Comparison of ENCODE assay signal across 1 cellular context in the genomic region with DNA sequence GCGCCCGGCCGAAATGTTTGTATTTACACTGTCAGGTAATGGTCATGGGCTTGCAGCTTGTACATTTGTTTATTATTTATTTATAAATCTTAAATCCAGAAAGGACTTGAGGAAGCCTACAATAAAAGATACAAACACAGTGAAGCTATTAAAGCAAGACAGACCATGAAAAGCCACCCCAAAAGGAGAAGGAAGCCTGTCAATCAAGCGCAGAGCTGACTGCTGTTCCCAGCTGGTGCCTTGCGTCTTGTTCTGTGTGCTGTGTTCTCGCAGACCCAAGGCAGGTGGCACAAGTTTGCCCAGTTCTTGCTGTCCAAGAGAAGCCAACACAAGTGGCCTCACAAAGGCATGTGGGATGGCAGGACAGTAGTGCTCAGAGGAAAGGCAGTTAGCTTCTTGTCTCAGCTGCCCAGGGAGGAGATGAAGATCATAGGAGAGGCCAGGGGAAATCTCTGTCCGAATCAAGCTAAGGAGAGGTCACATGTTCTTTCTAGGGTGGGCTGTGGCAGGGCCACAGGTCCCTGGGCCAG.
TF ChIP-seq lines count a peak whose summit lies in the region.

No MANE protein-coding gene starts in this region.

TF ChIP-seq in GM23338, 12 proteins besides CTCF, POLR2A, EP300 and RAD21 (continued from another document):
- TF ChIP-seq, protein P1, sequence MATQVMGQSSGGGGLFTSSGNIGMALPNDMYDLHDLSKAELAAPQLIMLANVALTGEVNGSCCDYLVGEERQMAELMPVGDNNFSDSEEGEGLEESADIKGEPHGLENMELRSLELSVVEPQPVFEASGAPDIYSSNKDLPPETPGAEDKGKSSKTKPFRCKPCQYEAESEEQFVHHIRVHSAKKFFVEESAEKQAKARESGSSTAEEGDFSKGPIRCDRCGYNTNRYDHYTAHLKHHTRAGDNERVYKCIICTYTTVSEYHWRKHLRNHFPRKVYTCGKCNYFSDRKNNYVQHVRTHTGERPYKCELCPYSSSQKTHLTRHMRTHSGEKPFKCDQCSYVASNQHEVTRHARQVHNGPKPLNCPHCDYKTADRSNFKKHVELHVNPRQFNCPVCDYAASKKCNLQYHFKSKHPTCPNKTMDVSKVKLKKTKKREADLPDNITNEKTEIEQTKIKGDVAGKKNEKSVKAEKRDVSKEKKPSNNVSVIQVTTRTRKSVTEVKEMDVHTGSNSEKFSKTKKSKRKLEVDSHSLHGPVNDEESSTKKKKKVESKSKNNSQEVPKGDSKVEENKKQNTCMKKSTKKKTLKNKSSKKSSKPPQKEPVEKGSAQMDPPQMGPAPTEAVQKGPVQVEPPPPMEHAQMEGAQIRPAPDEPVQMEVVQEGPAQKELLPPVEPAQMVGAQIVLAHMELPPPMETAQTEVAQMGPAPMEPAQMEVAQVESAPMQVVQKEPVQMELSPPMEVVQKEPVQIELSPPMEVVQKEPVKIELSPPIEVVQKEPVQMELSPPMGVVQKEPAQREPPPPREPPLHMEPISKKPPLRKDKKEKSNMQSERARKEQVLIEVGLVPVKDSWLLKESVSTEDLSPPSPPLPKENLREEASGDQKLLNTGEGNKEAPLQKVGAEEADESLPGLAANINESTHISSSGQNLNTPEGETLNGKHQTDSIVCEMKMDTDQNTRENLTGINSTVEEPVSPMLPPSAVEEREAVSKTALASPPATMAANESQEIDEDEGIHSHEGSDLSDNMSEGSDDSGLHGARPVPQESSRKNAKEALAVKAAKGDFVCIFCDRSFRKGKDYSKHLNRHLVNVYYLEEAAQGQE (IDR thresholded peaks at IDR 0.05; ENCODE audit: unreplicated experiment): no peak
- TF ChIP-seq ZNF114 (CRISPR knock-in tag; IDR thresholded peaks at IDR 0.05) (no peak), NANOG (IDR thresholded peaks at IDR 0.05; ENCODE audit: borderline replicate concordance) (no peak), EZH2phosphoT487 (IDR thresholded peaks at IDR 0.05; ENCODE audit: unreplicated experiment) (no peak), CREB1 (CRISPR knock-in tag; IDR thresholded peaks at IDR 0.05; ENCODE audit: low read depth) (no peak), EZH2 (IDR thresholded peaks at IDR 0.05; ENCODE audit: low read depth, unreplicated experiment) (no peak), ZNF331 (CRISPR knock-in tag; IDR thresholded peaks at IDR 0.05; ENCODE audit: low read depth) (no peak), JUNB (IDR thresholded peaks at IDR 0.05; ENCODE audit: unreplicated experiment) (no peak), POLR2AphosphoS5 (IDR thresholded peaks at IDR 0.05; ENCODE audit: low read depth) (no peak)
